In genomic region chr14:67285876-67286452, GRCh38 we compare ENCODE assay signal across 1 cellular context.
TF ChIP-seq lines count a peak whose summit lies in the region.

No MANE protein-coding gene starts in this region.

TF ChIP-seq in HepG2, 621 proteins besides CTCF, POLR2A, EP300 and RAD21:
- TF ChIP-seq ZNF512 (CRISPR knock-in tag; IDR thresholded peaks at IDR 0.05) (no peak), ZNF44 (CRISPR knock-in tag; IDR thresholded peaks at IDR 0.05) (no peak), ZNF891 (CRISPR knock-in tag; IDR thresholded peaks at IDR 0.05) (no peak), SNAPC5 (CRISPR knock-in tag; IDR thresholded peaks at IDR 0.05; ENCODE audit: borderline replicate concordance) (no peak), ZNF703 (CRISPR knock-in tag; IDR thresholded peaks at IDR 0.05; ENCODE audit: borderline replicate concordance) (no peak), SP4 (CRISPR knock-in tag; IDR thresholded peaks at IDR 0.05) (no peak), FOXO1 (CRISPR knock-in tag; IDR thresholded peaks at IDR 0.05) (no peak), PAF1 (CRISPR knock-in tag; IDR thresholded peaks at IDR 0.05) (no peak), STAG1 (CRISPR knock-in tag; IDR thresholded peaks at IDR 0.05) (peak; percentile 46), ZNF552 (CRISPR knock-in tag; IDR thresholded peaks at IDR 0.05; ENCODE audit: borderline replicate concordance) (no peak), SMC3 (IDR thresholded peaks at IDR 0.05; ENCODE audit: low read length) (peak; percentile 10; the same call in 1 of the 2 replicates), NFKB2 (CRISPR knock-in tag; IDR thresholded peaks at IDR 0.05; ENCODE audit: borderline replicate concordance) (no peak), ZNF770 (CRISPR knock-in tag; IDR thresholded peaks at IDR 0.05) (no peak), ZNF543 (CRISPR knock-in tag; IDR thresholded peaks at IDR 0.05) (no peak), SRY (CRISPR knock-in tag; IDR thresholded peaks at IDR 0.05) (no peak)
